8 cellular contexts compared by ENCODE assay signal in genomic region chr3:13072239-13073041, GRCh38. TPM values are rescaled to one million over a fixed set of nuclear protein-coding genes. Genes with fewer than 3 reads are reported as not detected.
DNase-seq lines count a peak whose midpoint lies in the region; ATAC-seq and TF ChIP-seq lines count a peak whose summit lies in the region.

No MANE protein-coding gene starts in this region.

- H4K20me1 ChIP-seq in OCI-LY3 (ENCODE audit: insufficient read depth, low read length): no peaks in the 10 kb centered on the region

- intact Hi-C loops in cardiac septum (cut with DNase I): no loop called here

- ATAC-seq in HG03039 (IDR thresholded peaks at IDR 0.05; ENCODE audit: unreplicated experiment): peak; percentile 37

- H3K27me3 ChIP-seq in OCI-LY3 (ENCODE audit: low read depth, low read length) (peaks cover 47% of the 10 kb centered on the region), suprapubic skin (peaks cover 48% of the 10 kb centered on the region)

- H3K27ac ChIP-seq in OCI-LY3 (ENCODE audit: low read length) (no peak overlapping the region), suprapubic skin (no peak overlapping the region)

- DNase-seq in activated effector memory CD4-positive, alpha-beta T cell treated with anti-CD3 and anti-CD28 coated beads, Interleukin-2, amount 50 U/mL, for 16 hours: peak; percentile 67
- no peak for DNase-seq in activated effector memory CD4-positive, alpha-beta T cell treated with Interleukin-2 at 50 U/mL for 16 hours
- DNase-seq in cardiac septum (ENCODE audit: low spot score) (peak; percentile 88), suprapubic skin (ENCODE audit: low spot score in 2 of 2) (no peak), 8988T (no peak), Kasumi-1 (lab: John Stamatoyannopoulos, UW) (no peak)

- no peak for TF ChIP-seq CTCF in OCI-LY3 (IDR thresholded peaks at IDR 0.05; ENCODE audit: low read depth, low read length)
- TF ChIP-seq CTCF in suprapubic skin (IDR thresholded peaks at IDR 0.05): no peak

- no peaks in the 10 kb centered on the region for H3K79me2 ChIP-seq in OCI-LY3 (ENCODE audit: low read length)

- H3K4me1 ChIP-seq in OCI-LY3 (ENCODE audit: low read length): peaks cover 33% of the 10 kb centered on the region
- peaks cover 21% of the 10 kb centered on the region for H3K4me1 ChIP-seq in suprapubic skin

- H2AFZ ChIP-seq in OCI-LY3 (ENCODE audit: low read depth, low read length): peak overlapping the region; percentile 63; the same call in 1 of the 2 replicates

- peak overlapping the region; percentile 37 for H3K9ac ChIP-seq in OCI-LY3 (ENCODE audit: low read length)

- H3K36me3 ChIP-seq in OCI-LY3 (replicated peaks; ENCODE audit: low read depth, low read length) (no peaks in the 10 kb centered on the region), suprapubic skin (no peaks in the 10 kb centered on the region)

- WGBS in suprapubic skin: 33% methylated on average over 9 of the region's 25 CpGs

- no peak for TF ChIP-seq POLR2A in suprapubic skin (IDR thresholded peaks at IDR 0.05)

- peak overlapping the region; percentile 70 for H3K4me3 ChIP-seq in OCI-LY3 (ENCODE audit: low read length)
- H3K4me3 ChIP-seq in suprapubic skin: peak overlapping the region; percentile 24

- no peak for TF ChIP-seq EP300 in suprapubic skin (IDR thresholded peaks at IDR 0.05)

- H3K9me3 ChIP-seq in OCI-LY3 (ENCODE audit: insufficient read depth, low read length) (no peaks in the 10 kb centered on the region), suprapubic skin (no peaks in the 10 kb centered on the region)

- peak overlapping the region; percentile 93 for H3K4me2 ChIP-seq in OCI-LY3 (ENCODE audit: low read length)

RNA-seq across cellular contexts. Expression of gene IQSEC1, which starts 0.8 kb away (rescaled TPM):
- total RNA-seq in cardiac septum (59.7 TPM), suprapubic skin (10 to 100 TPM; 26.7 to 52.4 (median 35.5) TPM)

Comparison
In these comparisons a context has a peak if more than half of its experiments do, and no peak if none do; other contexts are left out.
1. DNase-seq: peak in activated effector memory CD4-positive, alpha-beta T cell treated with anti-CD3 and anti-CD28 coated beads, Interleukin-2, amount 50 U/mL, for 16 hours (single experiment) and cardiac septum (single experiment); none in activated effector memory CD4-positive, alpha-beta T cell treated with Interleukin-2 at 50 U/mL for 16 hours (single experiment), suprapubic skin (0 of 2), 8988T (single experiment) and Kasumi-1 (0 of 2).